Comparison of ENCODE assay signal across 20 cellular contexts in genomic region chr2:43513796-43514195, GRCh38.
DNase-seq lines count a peak whose midpoint lies in the region; ATAC-seq and TF ChIP-seq lines count a peak whose summit lies in the region.
"Had no signal": no experiment of that assay in that cellular context is flagged by ENCODE, and none has a peak within 500 bp of the region (broad histone marks: within the 10 kb centered on the region; RNA-seq: fewer than 3 reads in every experiment).

No MANE protein-coding gene starts in this region.

- H3K9me3 Mint-ChIP-seq in nephron progenitor cell = no peaks in the 10 kb centered on the region
- H3K9me3 Mint-ChIP-seq: CD14-positive monocyte, IgD-negative memory B cell had no signal

- no peak overlapping the region for H2AFZ ChIP-seq in KMS-11 (ENCODE audit: low read depth)

- H3K4me1 ChIP-seq in KMS-11 (ENCODE audit: low read depth, poor library complexity, severe bottlenecking) (peaks cover 21% of the 10 kb centered on the region), suprapubic skin (peaks cover 50% of the 10 kb centered on the region)

- no peaks in the 10 kb centered on the region for H3K79me2 ChIP-seq in KMS-11 (ENCODE audit: insufficient read depth, low read depth)

- no peak overlapping the region for H3K9ac ChIP-seq in KMS-11

- no peak overlapping the region for H3K4me3 Mint-ChIP-seq in nephron progenitor cell
- H3K4me3 Mint-ChIP-seq: CD14-positive monocyte, IgD-negative memory B cell had no signal

- no peaks in the 10 kb centered on the region for H4K20me1 ChIP-seq in KMS-11 (ENCODE audit: insufficient read depth)

- H3K27ac ChIP-seq in KMS-11 (no peak overlapping the region), suprapubic skin (peak overlapping the region; percentile 50)
- H3K27ac ChIP-seq: HL-60 had no signal

- TF ChIP-seq POLR2A in suprapubic skin (IDR thresholded peaks at IDR 0.05) = no peak

- ATAC-seq in HG03039 (IDR thresholded peaks at IDR 0.05; ENCODE audit: unreplicated experiment) (no peak), GM19397 (IDR thresholded peaks at IDR 0.05; ENCODE audit: unreplicated experiment) (no peak)

- DNase-seq in EH (ENCODE audit: low read depth) = peak; percentile 24
- no peak for DNase-seq in nephron progenitor cell
- DNase-seq in suprapubic skin (ENCODE audit: low spot score in 2 of 2) = no peak
- DNase-seq in NCI-H1417 (lab: John Stamatoyannopoulos, UW) = no peak
- DNase-seq: AML-193, COR-L47, H7, MV-4-11, NCI-H1417 treated with DMSO at 0.1 percent for 48 hours, NCI-H1930, NCI-H446, NCI-H69, OCI-M1, SIG-M5 had no signal

- 63% methylated on average over 3 of the region's 3 CpGs for WGBS in suprapubic skin

- peaks cover 14% of the 10 kb centered on the region for H3K36me3 Mint-ChIP-seq in nephron progenitor cell (ENCODE audit: low read depth)

- H3K4me1 Mint-ChIP-seq in nephron progenitor cell = no peaks in the 10 kb centered on the region

- no peaks in the 10 kb centered on the region for H3K9me3 ChIP-seq in suprapubic skin

- no peak for TF ChIP-seq EP300 in suprapubic skin (IDR thresholded peaks at IDR 0.05)

- H3K27me3 Mint-ChIP-seq in nephron progenitor cell (ENCODE audit: low read depth, poor library complexity) = no peaks in the 10 kb centered on the region
- H3K27me3 Mint-ChIP-seq: IgD-negative memory B cell had no signal

- H3K27me3 ChIP-seq in KMS-11 (ENCODE audit: insufficient read depth, low read depth) = no peaks in the 10 kb centered on the region
- H3K27me3 ChIP-seq in suprapubic skin = no peaks in the 10 kb centered on the region

- H3K27ac Mint-ChIP-seq in nephron progenitor cell = peak overlapping the region; percentile 43
- H3K27ac Mint-ChIP-seq: IgD-negative memory B cell had no signal

- 0 out of 2 replicates have a peak overlapping the region, but pooled peaks have one; percentile 3 for H3K4me2 ChIP-seq in KMS-11

- H3K4me3 ChIP-seq in KMS-11 (IDR thresholded peaks at IDR 0.05; ENCODE audit: insufficient read depth, low read depth, low read length) (no peak overlapping the region), suprapubic skin (no peak overlapping the region)

- H3K36me3 ChIP-seq in KMS-11 (ENCODE audit: insufficient read depth) = no peaks in the 10 kb centered on the region
- no peaks in the 10 kb centered on the region for H3K36me3 ChIP-seq in suprapubic skin

- TF ChIP-seq CTCF in KMS-11 (conservative IDR thresholded peaks at IDR 0.05; ENCODE audit: low read depth, low read length) (no peak), nephron progenitor cell (IDR thresholded peaks at IDR 0.05) (no peak), suprapubic skin (IDR thresholded peaks at IDR 0.05) (no peak)
